ENCODE assay signal across 8 cellular contexts in the genomic region with DNA sequence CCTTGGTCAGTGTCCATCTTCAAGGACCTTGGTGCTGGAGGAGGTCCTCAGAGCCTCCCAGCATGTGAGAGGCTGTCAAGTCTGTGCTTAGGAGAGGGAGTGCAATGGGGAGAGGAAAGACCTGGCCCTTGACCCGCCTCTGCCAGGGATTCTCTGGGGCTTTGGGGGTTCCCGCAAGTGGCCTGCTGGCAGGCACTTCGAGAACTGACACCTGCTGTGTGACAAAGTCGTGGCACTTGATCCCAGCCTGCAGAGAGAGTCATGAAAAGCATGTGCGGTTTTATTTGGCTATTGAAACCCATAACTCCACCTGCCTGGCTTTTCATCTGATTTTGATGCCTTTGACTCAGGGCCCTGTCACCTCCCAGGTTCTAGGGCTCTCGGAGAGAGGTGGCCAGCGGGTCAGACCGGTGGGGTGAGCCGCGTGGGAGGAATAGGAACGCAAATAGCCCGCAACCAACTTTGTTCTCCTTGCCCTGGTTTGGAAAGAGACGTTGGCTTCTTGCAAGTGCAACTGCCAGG. TPM values are rescaled to one million over a fixed set of nuclear protein-coding genes. Genes with fewer than 3 reads are reported as not detected.
DNase-seq lines count a peak whose midpoint lies in the region; ATAC-seq and FAIRE-seq lines count a peak whose summit lies in the region.

No MANE protein-coding gene starts in this region.

- H3K14ac ChIP-seq in mesenchymal stem cell (ENCODE audit: low read length in 2 of 2) = peak overlapping the region in 1 of 2 experiments; percentile 41

- peak overlapping the region; percentile 69 to 74 for H2BK12ac ChIP-seq in mesenchymal stem cell (ENCODE audit: low read length in 2 of 2)

- CTCF ChIA-PET in T-cell (lab: Charles Lee) = interaction anchor here in 1 of 2 donors (0.5 kb wide), 1 partner anchor 28 kb away, joined by 3 read pairs; no protein-coding TSS in a partner anchor

- ATAC-seq in GM18873 (IDR thresholded peaks at IDR 0.05; ENCODE audit: low FRiP score, unreplicated experiment) (peak; percentile 17), HG02763 (IDR thresholded peaks at IDR 0.05; ENCODE audit: unreplicated experiment) (peak; percentile 7), T-cell (replicated peaks in 1 of 4) (peak; percentile 7 to 31 (median 22)), HG02840 (IDR thresholded peaks at IDR 0.05; ENCODE audit: low FRiP score, unreplicated experiment) (no peak)

- H3K9me3 ChIP-seq in mesenchymal stem cell (ENCODE audit: control insufficient read depth, low read length) (no peaks in the 10 kb centered on the region), SJCRH30 (replicated peaks) (no peaks in the 10 kb centered on the region)

- H2BK120ac ChIP-seq in mesenchymal stem cell (ENCODE audit: low read depth, low read length) = no peak overlapping the region

- H4K91ac ChIP-seq in mesenchymal stem cell (ENCODE audit: low read length) = peak overlapping the region; percentile 32

- H3K27me3 ChIP-seq in mesenchymal stem cell (ENCODE audit: control insufficient read depth in 1 of 2, insufficient read depth in 1 of 2, low read length in 2 of 2) = no peaks in the 10 kb centered on the region
- no peaks in the 10 kb centered on the region for H3K27me3 ChIP-seq in SJCRH30

- H2BK5ac ChIP-seq in mesenchymal stem cell (ENCODE audit: low read depth, low read length, poor library complexity, severe bottlenecking) = peak overlapping the region; percentile 22

- H3K27ac Mint-ChIP-seq in T-cell = peak overlapping the region; percentile 80 to 85

- H3K36me3 Mint-ChIP-seq in T-cell = no peaks in the 10 kb centered on the region

- POLR2A ChIA-PET in T-cell (lab: Charles Lee) = interaction anchor here in 1 of 2 donors (1.1 kb wide), 1 partner anchor 17 kb away, joined by 4 read pairs; no protein-coding TSS in a partner anchor

- no peak overlapping the region for H3K9ac ChIP-seq in mesenchymal stem cell (ENCODE audit: low read length)

- H3K27me3 Mint-ChIP-seq in T-cell = no peaks in the 10 kb centered on the region

- no peaks in the 10 kb centered on the region for H3K9me3 Mint-ChIP-seq in T-cell

- H3K4me1 Mint-ChIP-seq in T-cell = peaks cover 56 to 73% (median 59%) of the 10 kb centered on the region in 3 donors

- WGBS in mesenchymal stem cell = 74% methylated on average over 13 of the region's 13 CpGs

- H3K27ac ChIP-seq in mesenchymal stem cell (ENCODE audit: low read length, poor library complexity, severe bottlenecking) (peak overlapping the region; percentile 82), SJCRH30 (no peak overlapping the region)

- no peak for FAIRE-seq in RCC 7860 (lab: Jason Lieb, UNC)

- DNase-seq in T-cell (peak in 3 of 34 experiments; percentile 27 to 35 (median 34)), mesenchymal stem cell (no peak), GDM1 (lab: John Stamatoyannopoulos, UW) (no peak), SJCRH30 (no peak), RCC 7860 (ENCODE audit: low spot score) (no peak)

- no peak overlapping the region for H2AFZ ChIP-seq in mesenchymal stem cell (ENCODE audit: low read depth, low read length)

- H4K8ac ChIP-seq in mesenchymal stem cell (ENCODE audit: low read length) = no peak overlapping the region

- peak overlapping the region; percentile 38 to 44 for H3K18ac ChIP-seq in mesenchymal stem cell (ENCODE audit: low read depth in 1 of 2, low read length in 2 of 2)

- peak overlapping the region; percentile 57 for H2AK5ac ChIP-seq in mesenchymal stem cell (ENCODE audit: low read length, severe bottlenecking)

- no peak overlapping the region for H3K23ac ChIP-seq in mesenchymal stem cell (ENCODE audit: low read length in 2 of 2)

- no peak overlapping the region for H3K4me3 ChIP-seq in mesenchymal stem cell (ENCODE audit: insufficient read depth in 1 of 2, low read depth in 1 of 2, low read length in 2 of 2)
- H3K4me3 ChIP-seq in SJCRH30 = no peak overlapping the region

- peaks cover 0 to 11% of the 10 kb centered on the region in 2 experiments for H3K36me3 ChIP-seq in mesenchymal stem cell (ENCODE audit: control insufficient read depth in 1 of 2, insufficient read depth in 2 of 2, low read depth in 1 of 2, low read length in 2 of 2)
- no peaks in the 10 kb centered on the region for H3K36me3 ChIP-seq in SJCRH30

- H3K4me1 ChIP-seq in mesenchymal stem cell (ENCODE audit: control insufficient read depth, insufficient read depth, low read depth, low read length) = peaks cover 78% of the 10 kb centered on the region
- H3K4me1 ChIP-seq in SJCRH30 = peaks cover 36% of the 10 kb centered on the region

- peaks cover 40% of the 10 kb centered on the region for H3K79me1 ChIP-seq in mesenchymal stem cell (replicated peaks; ENCODE audit: low read length, poor library complexity, severe bottlenecking)

- no peak overlapping the region for H2BK15ac ChIP-seq in mesenchymal stem cell (ENCODE audit: low read depth, poor library complexity, severe bottlenecking)

- H3K4me3 Mint-ChIP-seq in T-cell = peak overlapping the region; percentile 50 to 75 (median 57)

- peak overlapping the region; percentile 44 for H3K4me2 ChIP-seq in mesenchymal stem cell (ENCODE audit: low read length, poor library complexity, severe bottlenecking)

- no peak overlapping the region for H3K4ac ChIP-seq in mesenchymal stem cell (ENCODE audit: low read depth in 1 of 2, low read length in 2 of 2)

RNA-seq across cellular contexts. Expression of a gene that starts 42.8 kb away (rescaled TPM):
- total RNA-seq in T-cell = 10 to 100 TPM; 29.1 to 61.7 (median 37.4) TPM
- 39.2 TPM for polyA plus RNA-seq in mesenchymal stem cell (2013, experiment 1 of 2)
- polyA plus RNA-seq in mesenchymal stem cell (2013, experiment 2 of 2) = 38.5 TPM
- 31.1 and 33.8 TPM in 2 replicates for total RNA-seq in SJCRH30 (2014; rRNA removed; shearing (Covaris generic))
